In genomic region chrX:66760648-66761047, GRCh38 we compare ENCODE assay signal across 17 cellular contexts.
A peak's percentile ranks its signal among the peaks of the same experiment; 100 is the strongest.
DNase-seq lines count a peak whose midpoint lies in the region; ATAC-seq and TF ChIP-seq lines count a peak whose summit lies in the region.
"Had no signal": no experiment of that assay in that cellular context is flagged by ENCODE, and none has a peak within 500 bp of the region (broad histone marks: within the 10 kb centered on the region; RNA-seq: fewer than 3 reads in every experiment).

No MANE protein-coding gene starts in this region.

- no peak for TF ChIP-seq EP300 in SK-N-SH (IDR thresholded peaks at IDR 0.05; ENCODE audit: borderline replicate concordance in 1 of 2, low read depth in 1 of 2, low read length in 1 of 2)

- H3K4me1 ChIP-seq in SK-N-SH (ENCODE audit: control insufficient read depth in 1 of 2, insufficient read depth in 2 of 2, low read depth in 1 of 2, low read length in 1 of 2) (no peaks in the 10 kb centered on the region), OCI-LY7 (ENCODE audit: insufficient read depth, low read length, poor library complexity, severe bottlenecking) (no peaks in the 10 kb centered on the region), thoracic aorta (ENCODE audit: control insufficient read depth in 1 of 2, low read depth in 2 of 2) (no peaks in the 10 kb centered on the region)
- H3K4me1 ChIP-seq in naive thymus-derived CD4-positive, alpha-beta T cell (ENCODE audit: control insufficient read depth in 2 of 2, insufficient read depth in 2 of 2, low read length in 2 of 2) = no peaks in the 10 kb centered on the region
- H3K4me1 ChIP-seq: vagina had no signal

- POLR2A ChIA-PET in SK-N-SH (lab: Yijun Ruan, JAX) = no interaction called here
- POLR2A ChIA-PET in OCI-LY7 (lab: Charles Lee) = no interaction called here
- POLR2A ChIA-PET in naive thymus-derived CD4-positive, alpha-beta T cell (lab: Charles Lee) = no interaction called here

- H3K4me2 ChIP-seq in SK-N-SH (no peak overlapping the region), OCI-LY7 (ENCODE audit: low read length) (no peak overlapping the region)

- 3% methylated on average over 1 of the region's 1 CpG for WGBS in SK-N-SH (ENCODE audit: low lambda C conversion rate)

- peaks cover 0 to 7% (median 0%) of the 10 kb centered on the region in 5 donors for H3K27me3 Mint-ChIP-seq in naive thymus-derived CD4-positive, alpha-beta T cell
- H3K27me3 Mint-ChIP-seq: activated T-helper 17 cell treated with anti-CD3 and anti-CD28 coated beads, Interleukin-2, amount 50 U/mL, for 72 hours; memory B cell had no signal

- ATAC-seq in SK-N-SH treated with all-trans-retinoic acid at 6 μM for 48 hours (no peak), thoracic aorta (ENCODE audit: insufficient number of reproducible peaks, low FRiP score, low read depth) (no peak), GM18873 (IDR thresholded peaks at IDR 0.05; ENCODE audit: low FRiP score, unreplicated experiment) (no peak)
- ATAC-seq in naive thymus-derived CD4-positive, alpha-beta T cell = no peak
- ATAC-seq: activated T-helper 17 cell treated with anti-CD3 and anti-CD28 coated beads, Interleukin-2, amount 50 U/mL, for 72 hours had no signal

- H3K9me3 Mint-ChIP-seq in naive thymus-derived CD4-positive, alpha-beta T cell = peaks cover 0 to 10% (median 0%) of the 10 kb centered on the region in 11 donors
- H3K9me3 Mint-ChIP-seq: memory B cell had no signal

- intact Hi-C loops in OCI-LY7 (cut with micrococcal nuclease; ENCODE audit: unreplicated experiment) = no loop called here
- intact Hi-C loops in naive thymus-derived CD4-positive, alpha-beta T cell (cut with micrococcal nuclease) = no loop called here

- H2AFZ ChIP-seq in SK-N-SH (ENCODE audit: low read depth) (no peak overlapping the region), OCI-LY7 (ENCODE audit: low read length) (no peak overlapping the region)

- no peaks in the 10 kb centered on the region for H3K36me3 Mint-ChIP-seq in naive thymus-derived CD4-positive, alpha-beta T cell
- H3K36me3 Mint-ChIP-seq: memory B cell had no signal

- CTCF ChIA-PET in SK-N-SH (lab: Yijun Ruan, JAX) (no interaction called here), OCI-LY7 (lab: Charles Lee; ENCODE audit: unreplicated experiment) (no interaction called here)
- CTCF ChIA-PET in naive thymus-derived CD4-positive, alpha-beta T cell (lab: Charles Lee) = no interaction called here

- H3K4me3 ChIP-seq in SK-N-SH (ENCODE audit: low read depth in 2 of 2, low read length in 1 of 2) (no peak overlapping the region), OCI-LY7 (ENCODE audit: low read depth, low read length, poor library complexity, severe bottlenecking) (no peak overlapping the region), thoracic aorta (no peak overlapping the region)
- H3K4me3 ChIP-seq in naive thymus-derived CD4-positive, alpha-beta T cell (ENCODE audit: low read length) = no peak overlapping the region
- H3K4me3 ChIP-seq: vagina had no signal

- 0 out of 2 replicates have a peak, but pooled peaks have one; percentile 10 for TF ChIP-seq RAD21 in SK-N-SH (IDR thresholded peaks at IDR 0.05; ENCODE audit: low read length)

- H3K79me2 ChIP-seq in SK-N-SH (ENCODE audit: insufficient read depth) (no peaks in the 10 kb centered on the region), OCI-LY7 (ENCODE audit: insufficient read depth, low read depth, low read length) (no peaks in the 10 kb centered on the region)

- no peaks in the 10 kb centered on the region for H3F3A ChIP-seq in SK-N-SH (replicated peaks; ENCODE audit: insufficient read depth)

- DNase-seq in SK-N-SH (no peak), OCI-LY7 (ENCODE audit: low spot score) (peak; percentile 1), fibroblast of peridontal ligament (ENCODE audit: extremely low read depth) (peak; percentile 0), thoracic aorta (ENCODE audit: low spot score) (no peak), epidermal melanocyte (ENCODE audit: insufficient read length, low spot score) (no peak)
- no peak for DNase-seq in naive thymus-derived CD4-positive, alpha-beta T cell
- DNase-seq: ACHN; activated CD4-positive, alpha-beta T cell treated with anti-CD3 and anti-CD28 coated beads for 48 hours; brain microvascular endothelial cell; NCI-H2081 treated with DMSO at 0.1 percent for 48 hours; posterior cingulate gyrus; T-helper 1 cell had no signal

- H4K20me1 ChIP-seq in SK-N-SH (ENCODE audit: insufficient read depth) (no peaks in the 10 kb centered on the region), OCI-LY7 (ENCODE audit: insufficient read depth, low read length) (no peaks in the 10 kb centered on the region)

- no peaks in the 10 kb centered on the region for H3K4me1 Mint-ChIP-seq in naive thymus-derived CD4-positive, alpha-beta T cell
- H3K4me1 Mint-ChIP-seq: activated T-helper 17 cell treated with anti-CD3 and anti-CD28 coated beads, Interleukin-2, amount 50 U/mL, for 72 hours; memory B cell had no signal

- H3K27me3 ChIP-seq in SK-N-SH (ENCODE audit: insufficient read depth) (no peaks in the 10 kb centered on the region), thoracic aorta (replicated peaks; ENCODE audit: insufficient read depth) (no peaks in the 10 kb centered on the region)
- H3K27me3 ChIP-seq in naive thymus-derived CD4-positive, alpha-beta T cell (ENCODE audit: control insufficient read depth in 2 of 2, insufficient read depth in 2 of 2, low read length in 2 of 2) = no peaks in the 10 kb centered on the region
- H3K27me3 ChIP-seq: brain microvascular endothelial cell, vagina had no signal

- no peak overlapping the region for H3K9ac ChIP-seq in SK-N-SH

- no peak overlapping the region for H3K27ac Mint-ChIP-seq in naive thymus-derived CD4-positive, alpha-beta T cell
- H3K27ac Mint-ChIP-seq: activated T-helper 17 cell treated with anti-CD3 and anti-CD28 coated beads, Interleukin-2, amount 50 U/mL, for 72 hours; memory B cell had no signal

- H3K36me3 ChIP-seq in SK-N-SH (replicated peaks in 1 of 2; ENCODE audit: control insufficient read depth in 1 of 2, insufficient read depth in 2 of 2, low read length in 1 of 2) = no peaks in the 10 kb centered on the region
- H3K36me3 ChIP-seq in OCI-LY7 (ENCODE audit: insufficient read depth, low read length) = no peaks in the 10 kb centered on the region
- H3K36me3 ChIP-seq in thoracic aorta = no peaks in the 10 kb centered on the region
- no peaks in the 10 kb centered on the region for H3K36me3 ChIP-seq in naive thymus-derived CD4-positive, alpha-beta T cell (ENCODE audit: control insufficient read depth in 2 of 3, insufficient read depth in 3 of 3, low read length in 3 of 3)
- H3K36me3 ChIP-seq: brain microvascular endothelial cell, vagina had no signal

- BruUV-seq in OCI-LY7 (replicated peaks; lab: Mats Ljungman, UMichigan) = no TSS peak

- no peaks in the 10 kb centered on the region for H3K9me2 ChIP-seq in SK-N-SH
- no peaks in the 10 kb centered on the region for H3K9me2 ChIP-seq in OCI-LY7 (ENCODE audit: insufficient read depth, low read length)

- no peaks in the 10 kb centered on the region for H3K9me3 ChIP-seq in SK-N-SH
- H3K9me3 ChIP-seq in OCI-LY7 (ENCODE audit: low read length) = no peaks in the 10 kb centered on the region
- no peaks in the 10 kb centered on the region for H3K9me3 ChIP-seq in thoracic aorta
- no peaks in the 10 kb centered on the region for H3K9me3 ChIP-seq in naive thymus-derived CD4-positive, alpha-beta T cell (ENCODE audit: control insufficient read depth in 2 of 3, low read length in 3 of 3)
- H3K9me3 ChIP-seq: vagina had no signal

- TF ChIP-seq CTCF in SK-N-SH (IDR thresholded peaks at IDR 0.05) (peak; percentile 34), OCI-LY7 (conservative IDR thresholded peaks at IDR 0.05; ENCODE audit: low read length) (0 out of 2 replicates have a peak, but pooled peaks have one; percentile 32), thoracic aorta (IDR thresholded peaks at IDR 0.05) (peak; percentile 19)

- no peak overlapping the region for H3K27ac ChIP-seq in SK-N-SH (ENCODE audit: low read depth in 2 of 2, low read length in 1 of 2)
- no peak overlapping the region for H3K27ac ChIP-seq in OCI-LY7 (ENCODE audit: low read depth, low read length, poor library complexity, severe bottlenecking)
- no peak overlapping the region for H3K27ac ChIP-seq in thoracic aorta
- H3K27ac ChIP-seq in naive thymus-derived CD4-positive, alpha-beta T cell (ENCODE audit: low read depth, low read length) = no peak overlapping the region
- H3K27ac ChIP-seq: brain microvascular endothelial cell, vagina had no signal

- no peak overlapping the region for H3K4me3 Mint-ChIP-seq in naive thymus-derived CD4-positive, alpha-beta T cell
- H3K4me3 Mint-ChIP-seq: activated T-helper 17 cell treated with anti-CD3 and anti-CD28 coated beads, Interleukin-2, amount 50 U/mL, for 72 hours; memory B cell had no signal

TF ChIP-seq in SK-N-SH, 30 proteins besides CTCF, POLR2A, EP300 and RAD21 (continues in another document):
- TF ChIP-seq TCF12 (IDR thresholded peaks at IDR 0.05) (no peak), RCOR1 (IDR thresholded peaks at IDR 0.05; ENCODE audit: low read length) (no peak), FOSL2 (IDR thresholded peaks at IDR 0.05; ENCODE audit: borderline replicate concordance, low read depth) (no peak), TAF1 (IDR thresholded peaks at IDR 0.05; ENCODE audit: borderline replicate concordance, low read depth, low read length) (no peak), EZH2phosphoT487 (IDR thresholded peaks at IDR 0.05; ENCODE audit: borderline replicate concordance, low read depth) (no peak), ELF1 (IDR thresholded peaks at IDR 0.05) (no peak)

TF ChIP-seq in SK-N-SH treated with all-trans-retinoic acid at 6 μM for 48 hours, 23 proteins besides CTCF, POLR2A, EP300 and RAD21 (continues in another document):
- TF ChIP-seq CREB5 (CRISPR knock-in tag; IDR thresholded peaks at IDR 0.05; ENCODE audit: low read depth) (no peak), ZFP30 (CRISPR knock-in tag; IDR thresholded peaks at IDR 0.05) (no peak), ZNF565 (CRISPR knock-in tag; conservative IDR thresholded peaks at IDR 0.05; ENCODE audit: low read depth) (no peak), CSDC2 (CRISPR knock-in tag; IDR thresholded peaks at IDR 0.05) (no peak)

Comparison
In these comparisons a context has a peak if more than half of its experiments do, and no peak if none do; other contexts are left out.
1. DNase-seq: peak in OCI-LY7 (single experiment) and fibroblast of peridontal ligament (single experiment); none in SK-N-SH (single experiment), thoracic aorta (single experiment), naive thymus-derived CD4-positive, alpha-beta T cell (0 of 9) and epidermal melanocyte (single experiment).
2. Peak in every context shown above with its lines, with median percentiles within 50 percentile points of each other: CTCF ChIP-seq.